11 cellular contexts compared by ENCODE assay signal in the genomic region with DNA sequence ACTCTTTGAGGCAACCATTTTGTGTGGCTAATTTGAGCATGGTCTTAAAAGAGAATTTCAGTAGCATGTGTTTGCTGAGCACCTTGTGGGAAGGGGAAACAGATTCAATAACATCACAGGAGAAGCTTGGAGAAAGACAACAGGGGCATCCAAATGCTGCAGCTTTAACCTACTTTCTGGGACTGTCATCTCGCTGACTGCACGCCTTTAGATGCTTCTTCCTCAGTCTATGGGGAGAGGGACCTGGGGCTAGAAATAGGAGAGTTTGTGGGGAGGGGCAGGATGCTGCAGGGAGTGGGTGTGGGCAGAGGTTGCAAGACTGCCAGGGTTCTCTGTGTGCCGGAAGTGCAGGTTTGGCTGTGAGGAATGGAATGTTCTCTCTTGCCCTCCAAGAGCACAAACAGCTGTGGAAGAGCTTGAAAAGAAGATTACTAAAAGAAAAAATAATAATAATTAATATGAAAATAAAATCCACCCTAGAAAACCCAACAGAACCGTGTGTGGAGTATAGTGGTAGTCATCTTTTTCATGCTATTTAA.
A peak's percentile ranks its signal among the peaks of the same experiment; 100 is the strongest.
DNase-seq lines count a peak whose midpoint lies in the region; ATAC-seq and TF ChIP-seq lines count a peak whose summit lies in the region.
"Had no signal": no experiment of that assay in that cellular context is flagged by ENCODE, and none has a peak within 500 bp of the region (broad histone marks: within the 10 kb centered on the region; RNA-seq: fewer than 3 reads in every experiment).

No MANE protein-coding gene starts in this region.

- H3K27me3 ChIP-seq in DND-41 (ENCODE audit: insufficient read depth, low read length, poor library complexity) (no peaks in the 10 kb centered on the region), rectal smooth muscle tissue (ENCODE audit: control insufficient read depth, insufficient read depth, low read length) (no peaks in the 10 kb centered on the region)

- H4K20me1 ChIP-seq in DND-41 (ENCODE audit: insufficient read depth, low read length): peaks cover 45% of the 10 kb centered on the region

- peaks cover 34% of the 10 kb centered on the region for H3K79me2 ChIP-seq in DND-41 (ENCODE audit: insufficient read depth, low read length)

- intact Hi-C loops in left ventricle myocardium superior (cut with micrococcal nuclease): loop anchor here (10.0 kb wide), 1 partner anchor 89 kb away; a partner anchor contains a TSS

- H2AFZ ChIP-seq in DND-41 (ENCODE audit: low read depth, low read length): no peak overlapping the region

- no peaks in the 10 kb centered on the region for H3K9me3 ChIP-seq in DND-41 (ENCODE audit: insufficient read depth, low read length, severe bottlenecking)

- H3K36me3 ChIP-seq in DND-41 (ENCODE audit: insufficient read depth, low read length) (no peaks in the 10 kb centered on the region), rectal smooth muscle tissue (ENCODE audit: control insufficient read depth, insufficient read depth, low read length) (no peaks in the 10 kb centered on the region)

- no peak overlapping the region for H3K4me2 ChIP-seq in DND-41 (ENCODE audit: insufficient read depth, low read length)

- H3K9ac ChIP-seq in DND-41 (ENCODE audit: low read depth, low read length): no peak overlapping the region
- no peak overlapping the region for H3K9ac ChIP-seq in rectal smooth muscle tissue (ENCODE audit: low read length)

- no peak for DNase-seq in DND-41
- peak; percentile 47 for DNase-seq in astrocyte of the hippocampus (ENCODE audit: low read depth, low spot score)
- DNase-seq in left ventricle myocardium superior: peak; percentile 77
- DNase-seq in DMS 273 treated with DMSO at 0.1 percent for 48 hours (lab: John Stamatoyannopoulos, UW): no peak
- DNase-seq in central memory CD4-positive, alpha-beta T cell: no peak
- no peak for DNase-seq in ecto neural progenitor cell (ENCODE audit: low spot score)
- DNase-seq: AML-193, NCI-H2081 treated with DMSO at 0.1 percent for 48 hours, SW 1271 had no signal

- H3K27ac ChIP-seq in DND-41 (ENCODE audit: low read length) (no peak overlapping the region), rectal smooth muscle tissue (ENCODE audit: low read depth, low read length) (peak overlapping the region; percentile 62)

- ATAC-seq in DND-41 (ENCODE audit: insufficient read depth, low read depth) (peak; percentile 39; the same call in 1 of the 3 replicates), left ventricle myocardium superior (peak; percentile 82), GM19463 (IDR thresholded peaks at IDR 0.05; ENCODE audit: unreplicated experiment) (no peak)

- TF ChIP-seq CTCF in DND-41 (IDR thresholded peaks at IDR 0.05; ENCODE audit: borderline replicate concordance, extremely low read depth, low read length, poor library complexity, severe bottlenecking): no peak

- no peak overlapping the region for H3K4me3 ChIP-seq in DND-41 (ENCODE audit: low read depth in 1 of 2, low read length in 2 of 2)
- no peak overlapping the region for H3K4me3 ChIP-seq in rectal smooth muscle tissue (ENCODE audit: low read length)

- no peaks in the 10 kb centered on the region for H3K4me1 ChIP-seq in DND-41 (ENCODE audit: insufficient read depth, low read length)
- peaks cover 51% of the 10 kb centered on the region for H3K4me1 ChIP-seq in rectal smooth muscle tissue (ENCODE audit: control insufficient read depth, insufficient read depth, low read length)

Comparison
In these comparisons a context has a peak if more than half of its experiments do, and no peak if none do; other contexts are left out.
1. DNase-seq: peak in astrocyte of the hippocampus (single experiment) and left ventricle myocardium superior (single experiment); none in DND-41 (single experiment), DMS 273 treated with DMSO at 0.1 percent for 48 hours (single experiment), central memory CD4-positive, alpha-beta T cell (single experiment) and ecto neural progenitor cell (single experiment).